Comparison of ENCODE assay signal across 1 cellular context in the genomic region with DNA sequence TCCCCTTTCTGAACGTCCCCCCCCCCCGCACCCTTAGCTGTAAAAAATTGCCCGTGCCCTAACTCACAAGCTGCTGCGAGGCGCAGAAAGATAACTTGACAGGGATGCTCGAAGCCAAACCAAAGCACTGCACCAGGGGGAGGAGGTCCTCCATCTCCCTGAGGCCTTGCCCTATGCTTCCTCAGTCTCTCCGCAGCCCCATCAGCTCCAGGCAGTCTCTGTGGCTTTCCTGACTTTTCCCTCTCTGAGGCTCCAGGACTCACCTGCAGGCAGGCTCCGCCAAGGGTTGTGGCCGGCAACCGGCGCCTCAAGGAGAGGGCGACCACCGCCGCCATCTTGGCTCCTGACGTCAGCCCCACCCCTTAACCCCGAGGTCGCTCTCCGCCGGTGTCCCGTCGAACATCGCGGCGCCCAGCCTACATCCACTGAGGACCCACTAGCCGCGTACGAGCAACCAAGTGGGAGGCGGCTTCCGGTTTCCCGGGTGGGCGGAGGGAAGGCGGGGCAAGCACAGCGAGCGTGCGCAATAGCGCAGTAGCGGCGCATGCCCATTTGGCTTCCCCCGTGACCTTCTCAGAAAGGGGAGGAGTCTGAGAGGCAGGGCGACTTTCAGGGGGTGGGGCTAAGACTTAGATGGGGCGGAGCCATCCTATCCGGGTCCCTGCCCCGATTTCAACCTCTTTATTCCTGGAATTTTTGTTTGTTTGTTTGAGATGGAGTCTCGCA.
A peak's percentile ranks its signal among the peaks of the same experiment; 100 is the strongest.
TF ChIP-seq lines count a peak whose summit lies in the region.

TSS of gene SDHB (minus strand) at position 348 of the 726 bp plus-strand sequence. CDS start at position 335, 13 bp downstream.

TF ChIP-seq in K562, 482 proteins besides CTCF, POLR2A, EP300 and RAD21 (continued from another document and continues in another):
- TF ChIP-seq ZBED1 (IDR thresholded peaks at IDR 0.05) (0 out of 2 replicates have a peak, but pooled peaks have one; percentile 47), ZNF766 (CRISPR knock-in tag; conservative IDR thresholded peaks at IDR 0.05) (no peak), SRSF3 (IDR thresholded peaks at IDR 0.05; ENCODE audit: insufficient read depth, low read length) (no peak), L3MBTL2 (IDR thresholded peaks at IDR 0.05) (0 out of 2 replicates have a peak, but pooled peaks have one; percentile 18), ZNF436 (CRISPR knock-in tag; IDR thresholded peaks at IDR 0.05) (no peak), STAT5A (IDR thresholded peaks at IDR 0.05; ENCODE audit: borderline replicate concordance, low read length) (no peak), ZNF174 (CRISPR knock-in tag; IDR thresholded peaks at IDR 0.05) (no peak), ELF1 (tag; IDR thresholded peaks at IDR 0.05) (peak; percentile 89), HMG20B (CRISPR knock-in tag; IDR thresholded peaks at IDR 0.05) (no peak), ZNF586 (CRISPR knock-in tag; conservative IDR thresholded peaks at IDR 0.05) (no peak), NUFIP1 (IDR thresholded peaks at IDR 0.05; ENCODE audit: partially characterized antibody) (no peak), KLF13 (tag; IDR thresholded peaks at IDR 0.05; ENCODE audit: borderline replicate concordance, low read depth) (peak; percentile 80), SAFB2 (IDR thresholded peaks at IDR 0.05; ENCODE audit: borderline replicate concordance, low read depth, low read length, severe bottlenecking) (no peak), NBN (IDR thresholded peaks at IDR 0.05; ENCODE audit: low read depth) (no peak), NRF1 (conservative IDR thresholded peaks at IDR 0.05 in 1 of 2, IDR thresholded peaks at IDR 0.05 in 1 of 2) (peak; percentile 98 to 99), ZNF253 (CRISPR knock-in tag; conservative IDR thresholded peaks at IDR 0.05) (no peak), CC2D1A (IDR thresholded peaks at IDR 0.05) (no peak), ZFPM2 (CRISPR knock-in tag; IDR thresholded peaks at IDR 0.05) (no peak), HNRNPK (IDR thresholded peaks at IDR 0.05; ENCODE audit: low read depth, low read length, poor library complexity, severe bottlenecking) (no peak), RBM25 (IDR thresholded peaks at IDR 0.05; ENCODE audit: low read depth, low read length, severe bottlenecking) (no peak), ZNF3 (CRISPR knock-in tag; IDR thresholded peaks at IDR 0.05) (no peak), ZNF780A (CRISPR knock-in tag; IDR thresholded peaks at IDR 0.05) (no peak), ZNF57 (CRISPR knock-in tag; IDR thresholded peaks at IDR 0.05) (no peak), MEIS2 (IDR thresholded peaks at IDR 0.05; ENCODE audit: partially characterized antibody) (peak; percentile 89), MTA3 (IDR thresholded peaks at IDR 0.05; ENCODE audit: borderline replicate concordance) (peak; percentile 25; the same call in 1 of the 2 replicates), SIX5 (IDR thresholded peaks at IDR 0.05; ENCODE audit: borderline replicate concordance in 1 of 2, insufficient read depth in 1 of 2, low read depth in 1 of 2, low read length in 2 of 2) (no peak; a peak in 1 of 4 replicates), TEAD1 (CRISPR knock-in tag; IDR thresholded peaks at IDR 0.05) (peak in 1 of 2 experiments; percentile 36; a peak in 1 of 4 replicates), MTA2 (IDR thresholded peaks at IDR 0.05; ENCODE audit: low read depth) (no peak), ZSCAN29 (IDR thresholded peaks at IDR 0.05) (no peak), RFX1 (IDR thresholded peaks at IDR 0.05) (no peak), ZNF696 (CRISPR knock-in tag; conservative IDR thresholded peaks at IDR 0.05) (no peak), CHD2 (IDR thresholded peaks at IDR 0.05; ENCODE audit: low read depth, low read length) (peak; percentile 55; the same call in 1 of the 2 replicates), SFPQ (IDR thresholded peaks at IDR 0.05; ENCODE audit: low read depth, low read length) (no peak), MXI1 (IDR thresholded peaks at IDR 0.05; ENCODE audit: low read depth, low read length) (no peak), RAD51 (IDR thresholded peaks at IDR 0.05; ENCODE audit: borderline replicate concordance, low read depth) (no peak), ZNF76 (CRISPR knock-in tag; IDR thresholded peaks at IDR 0.05; ENCODE audit: borderline replicate concordance) (peak; percentile 98), ZNF121 (CRISPR knock-in tag; conservative IDR thresholded peaks at IDR 0.05) (no peak), CREB3 (tag; conservative IDR thresholded peaks at IDR 0.05; ENCODE audit: low read depth) (no peak), BRD4 (IDR thresholded peaks at IDR 0.05) (no peak), ZNF717 (CRISPR knock-in tag; IDR thresholded peaks at IDR 0.05) (no peak), NELFE (IDR thresholded peaks at IDR 0.05; ENCODE audit: insufficient read depth, insufficient read length) (no peak), KDM5B (IDR thresholded peaks at IDR 0.05; ENCODE audit: insufficient replicate concordance, low read depth, low read length) (peak; percentile 95), TCF15 (CRISPR knock-in tag; IDR thresholded peaks at IDR 0.05) (no peak), ZNF764 (CRISPR knock-in tag; IDR thresholded peaks at IDR 0.05; ENCODE audit: low read depth) (no peak), ZSCAN32 (CRISPR knock-in tag; IDR thresholded peaks at IDR 0.05) (no peak), MED1 (CRISPR knock-in tag; IDR thresholded peaks at IDR 0.05; ENCODE audit: borderline replicate concordance) (no peak), GATAD2A (IDR thresholded peaks at IDR 0.05) (no peak; the same call in 1 of the 2 replicates), ZC3H8 (IDR thresholded peaks at IDR 0.05) (no peak), ZKSCAN3 (CRISPR knock-in tag; IDR thresholded peaks at IDR 0.05) (no peak), PHF21A (IDR thresholded peaks at IDR 0.05; ENCODE audit: borderline replicate concordance, low read depth) (no peak), TEAD4 (IDR thresholded peaks at IDR 0.05; ENCODE audit: low read length) (no peak), TEAD4 (CRISPR knock-in tag; IDR thresholded peaks at IDR 0.05; ENCODE audit: borderline replicate concordance) (no peak), ARHGAP35 (IDR thresholded peaks at IDR 0.05; ENCODE audit: partially characterized antibody) (no peak), POLR2AphosphoS2 (IDR thresholded peaks at IDR 0.05; ENCODE audit: low read length) (no peak)
- TF ChIP-seq, protein P1, sequence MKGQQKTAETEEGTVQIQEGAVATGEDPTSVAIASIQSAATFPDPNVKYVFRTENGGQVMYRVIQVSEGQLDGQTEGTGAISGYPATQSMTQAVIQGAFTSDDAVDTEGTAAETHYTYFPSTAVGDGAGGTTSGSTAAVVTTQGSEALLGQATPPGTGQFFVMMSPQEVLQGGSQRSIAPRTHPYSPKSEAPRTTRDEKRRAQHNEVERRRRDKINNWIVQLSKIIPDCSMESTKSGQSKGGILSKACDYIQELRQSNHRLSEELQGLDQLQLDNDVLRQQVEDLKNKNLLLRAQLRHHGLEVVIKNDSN (CRISPR knock-in tag; IDR thresholded peaks at IDR 0.05) = peak; percentile 88
- TF ChIP-seq, protein P2, sequence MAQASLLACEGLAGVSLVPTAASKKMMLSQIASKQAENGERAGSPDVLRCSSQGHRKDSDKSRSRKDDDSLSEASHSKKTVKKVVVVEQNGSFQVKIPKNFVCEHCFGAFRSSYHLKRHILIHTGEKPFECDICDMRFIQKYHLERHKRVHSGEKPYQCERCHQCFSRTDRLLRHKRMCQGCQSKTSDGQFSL (CRISPR knock-in tag; IDR thresholded peaks at IDR 0.05) = peak; percentile 83; the same call in 1 of the 2 replicates
- TF ChIP-seq, protein P2 (tag; IDR thresholded peaks at IDR 0.05) = no peak
- TF ChIP-seq, protein P3, sequence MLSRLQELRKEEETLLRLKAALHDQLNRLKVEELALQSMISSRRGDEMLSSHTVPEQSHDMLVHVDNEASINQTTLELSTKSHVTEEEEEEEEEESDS (CRISPR knock-in tag; IDR thresholded peaks at IDR 0.05) = no peak
- TF ChIP-seq, protein P4, sequence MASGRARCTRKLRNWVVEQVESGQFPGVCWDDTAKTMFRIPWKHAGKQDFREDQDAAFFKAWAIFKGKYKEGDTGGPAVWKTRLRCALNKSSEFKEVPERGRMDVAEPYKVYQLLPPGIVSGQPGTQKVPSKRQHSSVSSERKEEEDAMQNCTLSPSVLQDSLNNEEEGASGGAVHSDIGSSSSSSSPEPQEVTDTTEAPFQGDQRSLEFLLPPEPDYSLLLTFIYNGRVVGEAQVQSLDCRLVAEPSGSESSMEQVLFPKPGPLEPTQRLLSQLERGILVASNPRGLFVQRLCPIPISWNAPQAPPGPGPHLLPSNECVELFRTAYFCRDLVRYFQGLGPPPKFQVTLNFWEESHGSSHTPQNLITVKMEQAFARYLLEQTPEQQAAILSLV (tag; IDR thresholded peaks at IDR 0.05) = no peak
- TF ChIP-seq, protein P5, sequence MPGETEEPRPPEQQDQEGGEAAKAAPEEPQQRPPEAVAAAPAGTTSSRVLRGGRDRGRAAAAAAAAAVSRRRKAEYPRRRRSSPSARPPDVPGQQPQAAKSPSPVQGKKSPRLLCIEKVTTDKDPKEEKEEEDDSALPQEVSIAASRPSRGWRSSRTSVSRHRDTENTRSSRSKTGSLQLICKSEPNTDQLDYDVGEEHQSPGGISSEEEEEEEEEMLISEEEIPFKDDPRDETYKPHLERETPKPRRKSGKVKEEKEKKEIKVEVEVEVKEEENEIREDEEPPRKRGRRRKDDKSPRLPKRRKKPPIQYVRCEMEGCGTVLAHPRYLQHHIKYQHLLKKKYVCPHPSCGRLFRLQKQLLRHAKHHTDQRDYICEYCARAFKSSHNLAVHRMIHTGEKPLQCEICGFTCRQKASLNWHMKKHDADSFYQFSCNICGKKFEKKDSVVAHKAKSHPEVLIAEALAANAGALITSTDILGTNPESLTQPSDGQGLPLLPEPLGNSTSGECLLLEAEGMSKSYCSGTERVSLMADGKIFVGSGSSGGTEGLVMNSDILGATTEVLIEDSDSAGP (CRISPR knock-in tag; IDR thresholded peaks at IDR 0.05) = no peak
- TF ChIP-seq, protein P6, sequence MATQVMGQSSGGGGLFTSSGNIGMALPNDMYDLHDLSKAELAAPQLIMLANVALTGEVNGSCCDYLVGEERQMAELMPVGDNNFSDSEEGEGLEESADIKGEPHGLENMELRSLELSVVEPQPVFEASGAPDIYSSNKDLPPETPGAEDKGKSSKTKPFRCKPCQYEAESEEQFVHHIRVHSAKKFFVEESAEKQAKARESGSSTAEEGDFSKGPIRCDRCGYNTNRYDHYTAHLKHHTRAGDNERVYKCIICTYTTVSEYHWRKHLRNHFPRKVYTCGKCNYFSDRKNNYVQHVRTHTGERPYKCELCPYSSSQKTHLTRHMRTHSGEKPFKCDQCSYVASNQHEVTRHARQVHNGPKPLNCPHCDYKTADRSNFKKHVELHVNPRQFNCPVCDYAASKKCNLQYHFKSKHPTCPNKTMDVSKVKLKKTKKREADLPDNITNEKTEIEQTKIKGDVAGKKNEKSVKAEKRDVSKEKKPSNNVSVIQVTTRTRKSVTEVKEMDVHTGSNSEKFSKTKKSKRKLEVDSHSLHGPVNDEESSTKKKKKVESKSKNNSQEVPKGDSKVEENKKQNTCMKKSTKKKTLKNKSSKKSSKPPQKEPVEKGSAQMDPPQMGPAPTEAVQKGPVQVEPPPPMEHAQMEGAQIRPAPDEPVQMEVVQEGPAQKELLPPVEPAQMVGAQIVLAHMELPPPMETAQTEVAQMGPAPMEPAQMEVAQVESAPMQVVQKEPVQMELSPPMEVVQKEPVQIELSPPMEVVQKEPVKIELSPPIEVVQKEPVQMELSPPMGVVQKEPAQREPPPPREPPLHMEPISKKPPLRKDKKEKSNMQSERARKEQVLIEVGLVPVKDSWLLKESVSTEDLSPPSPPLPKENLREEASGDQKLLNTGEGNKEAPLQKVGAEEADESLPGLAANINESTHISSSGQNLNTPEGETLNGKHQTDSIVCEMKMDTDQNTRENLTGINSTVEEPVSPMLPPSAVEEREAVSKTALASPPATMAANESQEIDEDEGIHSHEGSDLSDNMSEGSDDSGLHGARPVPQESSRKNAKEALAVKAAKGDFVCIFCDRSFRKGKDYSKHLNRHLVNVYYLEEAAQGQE (CRISPR knock-in tag; IDR thresholded peaks at IDR 0.05; ENCODE audit: low read depth) = no peak
